In genomic region chr16:76535-77272, GRCh38 we compare ENCODE assay signal across 8 cellular contexts. TPM values are rescaled to one million over a fixed set of nuclear protein-coding genes. Genes with fewer than 3 reads are reported as not detected.
DNase-seq lines count a peak whose midpoint lies in the region; ATAC-seq and TF ChIP-seq lines count a peak whose summit lies in the region.

No MANE protein-coding gene starts in this region.

- no peak overlapping the region for H3K9ac ChIP-seq in H9 (ENCODE audit: extremely low read depth, insufficient read length, low read length)

- H3K27me3 ChIP-seq in H9 (ENCODE audit: insufficient read depth, low read length) (no peaks in the 10 kb centered on the region), neuron (ENCODE audit: insufficient read depth, low read length) (no peaks in the 10 kb centered on the region)

- H2AFZ ChIP-seq in H9 (ENCODE audit: low read length) (no peak overlapping the region), neuron (ENCODE audit: low read depth, low read length) (peak overlapping the region; percentile 91)

- no peak overlapping the region for H4K5ac ChIP-seq in H9 (ENCODE audit: insufficient read length, low read depth, low read length)

- H3K23me2 ChIP-seq in H9 (ENCODE audit: insufficient read length, low read depth, low read length, poor library complexity, severe bottlenecking) = peaks cover 12% of the 10 kb centered on the region

- H3K56ac ChIP-seq in H9 (ENCODE audit: insufficient read length, low read depth, low read length) = no peak overlapping the region

- peaks cover 1% of the 10 kb centered on the region for H3K27me3 Mint-ChIP-seq in H9 (ENCODE audit: low read depth)
- peaks cover 19% of the 10 kb centered on the region for H3K27me3 Mint-ChIP-seq in T-helper 17 cell

- no peak overlapping the region for H2BK12ac ChIP-seq in H9 (ENCODE audit: insufficient read length, low read depth, low read length)

- no peaks in the 10 kb centered on the region for H3K79me1 ChIP-seq in H9 (ENCODE audit: insufficient read depth, low read depth, low read length, poor library complexity, severe bottlenecking)

- H3K4me1 ChIP-seq in H9 (ENCODE audit: insufficient read depth, low read length) = peaks cover 6% of the 10 kb centered on the region; the same call in 1 of the 2 replicates
- H3K4me1 ChIP-seq in neuron (ENCODE audit: insufficient read depth, low read length) = peaks cover 50% of the 10 kb centered on the region

- no peak overlapping the region for H3K18ac ChIP-seq in H9 (ENCODE audit: insufficient read length, low read depth, low read length)

- H2AK5ac ChIP-seq in H9 (ENCODE audit: insufficient read length, low read length) = no peak overlapping the region

- H3K79me2 ChIP-seq in H9 (ENCODE audit: insufficient read depth, low read length) = no peaks in the 10 kb centered on the region

- no peak overlapping the region for H2BK20ac ChIP-seq in H9 (ENCODE audit: low read depth, low read length, poor library complexity, severe bottlenecking)

- H3K23ac ChIP-seq in H9 (ENCODE audit: insufficient read length, low read depth, low read length) = no peak overlapping the region

- H3K4me1 Mint-ChIP-seq in H9 = peaks cover 34 to 48% of the 10 kb centered on the region in 2 experiments
- peaks cover 25% of the 10 kb centered on the region for H3K4me1 Mint-ChIP-seq in T-helper 17 cell

- H4K91ac ChIP-seq in H9 (ENCODE audit: insufficient read length, low read depth, low read length) = no peak overlapping the region

- peak overlapping the region; percentile 68 for H3K4me3 ChIP-seq in neuron (ENCODE audit: low read length)

- H3K27ac Mint-ChIP-seq in H9 = no peak overlapping the region; a peak in 1 of 7 replicates
- H3K27ac Mint-ChIP-seq in T-helper 17 cell = peak overlapping the region; percentile 19

- no peak overlapping the region for H4K8ac ChIP-seq in H9 (replicated peaks; ENCODE audit: insufficient read length, low read depth, low read length)

- no peak overlapping the region for H2BK15ac ChIP-seq in H9 (ENCODE audit: low read depth, low read length)

- peaks cover 13% of the 10 kb centered on the region for H3K36me3 ChIP-seq in neuron (ENCODE audit: insufficient read depth, low read length)

- H3K9me3 ChIP-seq in H9 (ENCODE audit: control insufficient read depth, low read depth, low read length) = no peaks in the 10 kb centered on the region
- no peaks in the 10 kb centered on the region for H3K9me3 ChIP-seq in T-helper 17 cell (ENCODE audit: control insufficient read depth, low read length, poor library complexity, severe bottlenecking)
- H3K9me3 ChIP-seq in neuron (ENCODE audit: low read length) = no peaks in the 10 kb centered on the region

- H2BK120ac ChIP-seq in H9 (ENCODE audit: low read depth, low read length, poor library complexity, severe bottlenecking) = no peak overlapping the region

- H3T11ph ChIP-seq in H9 (ENCODE audit: low read length) = no peak overlapping the region

- no peak overlapping the region for H3K14ac ChIP-seq in H9 (ENCODE audit: insufficient read depth, low read length)

- H3K4me3 Mint-ChIP-seq in H9 = peak overlapping the region; percentile 56 to 74; a peak in 3 of 5 replicates
- H3K4me3 Mint-ChIP-seq in T-helper 17 cell = peak overlapping the region; percentile 89

- no CpG with 5 or more reads among the region's 13 CpGs for WGBS in H9 (ENCODE audit: extremely low coverage, insufficient read length, low lambda C conversion rate)

- no peak for TF ChIP-seq CTCF in H9 (conservative IDR thresholded peaks at IDR 0.05)

- H3K36me3 Mint-ChIP-seq in H9 (ENCODE audit: insufficient read depth in 1 of 3, low read depth in 3 of 3) (peaks cover 0 to 11% (median 10%) of the 10 kb centered on the region in 3 experiments; a peak in 6 of 7 replicates), T-helper 17 cell (ENCODE audit: low read depth) (peaks cover 3% of the 10 kb centered on the region)

- H3K9me3 Mint-ChIP-seq in H9 = no peaks in the 10 kb centered on the region

- peak overlapping the region; percentile 33 for H3K4me2 ChIP-seq in H9 (ENCODE audit: insufficient read depth, insufficient read length, low read length)

- no peak for ATAC-seq in T-helper 17 cell

- DNase-seq in AG20443 (ENCODE audit: low spot score) = peak; percentile 85
- no peak for DNase-seq in H9
- DNase-seq in T-helper 17 cell = no peak
- DNase-seq in fibroblast of gingiva (ENCODE audit: low read depth) = peak; percentile 77
- no peak for DNase-seq in NCI-H1092 (lab: John Stamatoyannopoulos, UW)
- DNase-seq in SIG-M5 (lab: John Stamatoyannopoulos, UW) = no peak
- DNase-seq in NCI-H526 treated with DMSO at 0.1 percent for 48 hours (lab: John Stamatoyannopoulos, UW) = no peak

- peaks cover 4% of the 10 kb centered on the region for H4K20me1 ChIP-seq in H9 (ENCODE audit: control insufficient read depth, insufficient read depth, insufficient read length)

- H3K4ac ChIP-seq in H9 (ENCODE audit: low read depth, low read length) = no peak overlapping the region

- no peak overlapping the region for H3K27ac ChIP-seq in H9 (ENCODE audit: insufficient read length, low read depth, low read length)

- H2BK5ac ChIP-seq in H9 (ENCODE audit: insufficient read length, low read length) = no peak overlapping the region

RNA-seq across cellular contexts. Expression of gene MPG, which starts 1.3 kb away (rescaled TPM):
- total RNA-seq in H9 (2021) (39.1 and 41.7 TPM in 2 replicates), T-helper 17 cell (10 to 100 TPM; 24.3 to 27.4 TPM)

RNA-seq across cellular contexts. Expression of gene RHBDF1, which starts 4.3 kb away (rescaled TPM):
- total RNA-seq in H9 (2021) = 34.6 and 35.7 TPM in 2 replicates
- under 1 TPM in 1 of 2 donors, not detected in 1; 0.75 TPM for total RNA-seq in T-helper 17 cell

RNA-seq across cellular contexts. Expression of gene SNRNP25, which starts 23.1 kb away (rescaled TPM):
- 75.3 and 78.5 TPM in 2 replicates for total RNA-seq in H9 (2021)
- 1 to 10 TPM; 6.5 to 7.3 TPM for total RNA-seq in T-helper 17 cell

RNA-seq across cellular contexts. Expression of gene POLR3K, which starts 23.3 kb away (rescaled TPM):
- total RNA-seq in H9 (2021) (53.6 and 56.6 TPM in 2 replicates), T-helper 17 cell (10 to 100 TPM in 1 of 2 donors, 1 to 10 TPM in 1; 6.3 to 10.6 TPM)

Comparison
In these comparisons a context has a peak if more than half of its experiments do, and no peak if none do; other contexts are left out.
1. DNase-seq: peak in AG20443 (single experiment) and fibroblast of gingiva (single experiment); none in H9 (single experiment), T-helper 17 cell (0 of 3), NCI-H1092 (single experiment), SIG-M5 (single experiment) and NCI-H526 treated with DMSO at 0.1 percent for 48 hours (single experiment).
2. RNA of gene RHBDF1, which starts 4.3 kb away (total RNA-seq): 34.6 to 35.7 TPM in H9; 0.75 TPM in T-helper 17 cell; every median in the first group is over 10 times any median in the second.